17 cellular contexts compared by ENCODE assay signal in the genomic region with DNA sequence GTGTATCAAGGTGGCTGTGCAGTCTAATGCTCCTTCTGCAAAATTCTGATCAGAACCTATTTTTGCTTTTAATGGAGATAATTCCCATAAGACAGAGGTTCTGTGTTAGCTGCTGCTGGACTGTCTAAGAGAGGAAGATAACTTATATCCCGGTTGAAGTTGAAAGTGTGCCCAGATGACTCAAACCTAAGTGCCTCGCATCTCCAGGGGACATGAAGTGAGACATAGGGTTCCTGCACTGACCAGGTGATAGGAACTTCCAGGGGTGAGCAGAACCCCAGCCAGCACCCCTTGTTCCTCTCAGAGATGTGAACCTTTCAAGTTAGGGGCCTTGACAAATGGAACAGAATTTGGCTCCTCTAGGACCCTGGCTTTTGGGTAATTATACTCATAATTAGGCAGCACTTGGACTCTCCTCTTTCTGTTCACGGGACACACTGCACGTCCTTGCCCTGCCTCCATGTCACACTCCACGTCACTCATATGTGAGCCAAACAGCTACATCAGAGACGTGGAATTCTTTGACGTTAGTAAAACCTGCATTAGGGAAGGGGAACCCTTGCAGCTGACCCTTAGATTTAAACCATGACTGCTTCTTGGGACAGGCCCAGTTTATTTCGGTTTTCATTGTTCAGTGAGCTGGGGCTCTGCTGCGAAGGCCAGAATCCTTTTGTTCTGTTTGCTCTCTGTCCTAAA.
DNase-seq lines count a peak whose midpoint lies in the region; ATAC-seq and TF ChIP-seq lines count a peak whose summit lies in the region.
"Had no signal": no experiment of that assay in that cellular context is flagged by ENCODE, and none has a peak within 500 bp of the region (broad histone marks: within the 10 kb centered on the region; RNA-seq: fewer than 3 reads in every experiment).

No MANE protein-coding gene starts in this region.

- no peaks in the 10 kb centered on the region for H3K9me3 ChIP-seq in testis
- H3K9me3 ChIP-seq: A549, Peyer's patch had no signal

- no peaks in the 10 kb centered on the region for H3K4me1 ChIP-seq in testis
- H3K4me1 ChIP-seq: A549, Peyer's patch had no signal

- DNase-seq in left ventricle myocardium superior (no peak), cardiac septum (ENCODE audit: low spot score) (no peak), midbrain (lab: John Stamatoyannopoulos, UW) (peak; percentile 14), NCI-H526 treated with DMSO at 0.1 percent for 48 hours (lab: John Stamatoyannopoulos, UW) (no peak), testis (no peak), SHP77 (lab: John Stamatoyannopoulos, UW) (no peak)
- DNase-seq: Calu3; CD4-positive, alpha-beta memory T cell; GF-D8; H9; NCI-H1105; NCI-H2081 treated with DMSO at 0.1 percent for 48 hours; NCI-H446 treated with DMSO at 0.1 percent for 48 hours; NK-92 treated with Interleukin-12 subunit alpha and Interleukin-12 subunit beta, amount 100 ng/mL, for 24 hours; Peyer's patch had no signal

- H3K27ac Mint-ChIP-seq in brain: peak overlapping the region in 3 of 5 experiments; percentile 28 to 80 (median 42)
- H3K27ac Mint-ChIP-seq: H9 had no signal

- no peak overlapping the region for H3K4me3 ChIP-seq in testis
- H3K4me3 ChIP-seq: A549, Peyer's patch had no signal

- TF ChIP-seq CTCF in brain (conservative IDR thresholded peaks at IDR 0.05): no peak
- TF ChIP-seq CTCF in testis (IDR thresholded peaks at IDR 0.05): no peak

- WGBS in testis, 2 donors: 66 to 83% methylated on average over 9 of the region's 9 CpGs

- H3K27me3 ChIP-seq in testis: no peaks in the 10 kb centered on the region
- H3K27me3 ChIP-seq: Peyer's patch had no signal

- ATAC-seq in left ventricle myocardium superior: peak; percentile 39
- ATAC-seq: A549 had no signal

- TF ChIP-seq POLR2A in testis (IDR thresholded peaks at IDR 0.05): no peak

- H3K9me3 Mint-ChIP-seq in brain: peaks cover 0 to 7% (median 4%) of the 10 kb centered on the region in 5 experiments

- peaks cover 23% of the 10 kb centered on the region for H3K36me3 Mint-ChIP-seq in brain

- no peak overlapping the region for H3K27ac ChIP-seq in testis
- H3K27ac ChIP-seq: A549, Peyer's patch had no signal

- intact Hi-C loops in left ventricle myocardium superior (cut with micrococcal nuclease) (no loop called here), cardiac septum (cut with DNase I) (no loop called here), testis (cut with DNase I; ENCODE audit: low total_unique reads) (no loop called here)

- H3K4me1 Mint-ChIP-seq in brain: peaks cover 22% of the 10 kb centered on the region

- H3K27me3 Mint-ChIP-seq in brain: no peaks in the 10 kb centered on the region
- H3K27me3 Mint-ChIP-seq: CD4-positive, alpha-beta memory T cell had no signal

- H3K36me3 ChIP-seq in testis (ENCODE audit: low read depth, missing control alignments): no peaks in the 10 kb centered on the region
- H3K36me3 ChIP-seq: Peyer's patch had no signal

- H3K4me3 Mint-ChIP-seq in brain: no peak overlapping the region
- H3K4me3 Mint-ChIP-seq: CD4-positive, alpha-beta memory T cell; H9 had no signal
